ENCODE assay signal across 8 cellular contexts in the genomic region with DNA sequence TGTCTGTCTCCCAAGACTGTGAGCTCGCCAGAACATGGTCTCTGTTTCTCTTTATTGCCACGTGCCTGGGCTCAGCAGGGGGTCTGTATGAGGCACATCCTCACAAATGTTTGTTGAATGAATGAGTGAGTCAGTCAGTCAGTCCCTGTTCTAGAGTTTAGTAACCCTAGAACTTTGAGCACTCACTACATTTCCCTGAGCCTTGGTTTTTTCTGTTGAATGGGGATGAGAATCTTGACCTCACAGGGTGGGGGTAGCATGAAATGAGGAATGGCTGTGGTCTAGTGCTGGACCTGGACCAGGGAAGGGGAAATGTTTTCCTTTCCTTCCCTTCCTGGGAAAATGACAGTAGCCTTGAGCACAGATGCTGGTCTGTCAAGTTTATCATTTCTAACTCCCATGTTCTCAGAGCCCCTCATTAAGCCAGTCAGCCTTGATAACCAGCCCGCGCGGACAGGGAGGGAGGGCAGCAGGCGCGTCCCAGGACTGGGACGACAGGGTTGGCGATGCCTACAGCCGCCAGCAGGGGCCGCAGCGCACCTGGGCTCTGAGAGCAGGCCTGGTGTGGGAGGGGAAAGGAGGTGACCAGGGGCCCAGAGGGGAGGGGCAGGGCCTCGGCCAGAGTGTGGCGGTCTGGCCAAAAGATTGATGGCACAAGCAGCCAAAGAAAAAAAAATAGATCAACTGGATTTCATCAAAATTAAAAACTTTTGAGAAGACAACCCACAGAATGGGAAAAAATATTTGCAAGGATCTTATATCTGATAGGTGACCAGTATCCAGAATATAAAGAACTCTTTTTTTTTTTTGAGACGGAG. TPM values are rescaled to one million over a fixed set of nuclear protein-coding genes. Genes with fewer than 3 reads are reported as not detected.
DNase-seq lines count a peak whose midpoint lies in the region; ATAC-seq and TF ChIP-seq lines count a peak whose summit lies in the region.

No MANE protein-coding gene starts in this region.

- DNase-seq in AG08395 (ENCODE audit: low spot score), result peak; percentile 89
- DNase-seq in NCI-H524 (lab: John Stamatoyannopoulos, UW), result peak; percentile 47 to 80
- DNase-seq in activated CD4-positive, alpha-beta T cell treated with anti-CD3 and anti-CD28 coated beads, Interleukin-2, amount 50 U/mL, for 1 hour, result peak; percentile 67
- DNase-seq in dedifferentiated amniotic fluid mesenchymal stem cell (ENCODE audit: extremely low spot score), result peak; percentile 51
- DNase-seq in lower leg skin (ENCODE audit: low spot score in 2 of 2), result peak; percentile 60 to 96
- DNase-seq in stimulated activated CD4-positive, alpha-beta T cell treated with anti-CD3 and anti-CD28 coated beads, TNF-alpha, amount 100 ng/mL, for 24 hours (ENCODE audit: low read depth in 3 of 3), result peak; percentile 43 to 73 (median 52)

- TF ChIP-seq CTCF in lower leg skin (IDR thresholded peaks at IDR 0.05), result peak in 2 of 3 donors; percentile 38 to 83

- 4 to 5% methylated on average over 13 to 15 of the region's 15 CpGs for WGBS in lower leg skin, 2 donors

- no peak overlapping the region for H3K4me3 ChIP-seq in lower leg skin (ENCODE audit: low read depth, poor library complexity, severe bottlenecking)

- intact Hi-C loops in lower leg skin (cut with DNase I; ENCODE audit: low total_unique reads), result loop anchor here (5.0 to 10.0 kb wide), 2 partner anchors 142 to 805 kb away; no protein-coding TSS in a partner anchor

- no peak for TF ChIP-seq POLR2A in lower leg skin (IDR thresholded peaks at IDR 0.05)

- peak; percentile 42 for ATAC-seq in GM18519 (IDR thresholded peaks at IDR 0.05; ENCODE audit: low FRiP score, unreplicated experiment)
- ATAC-seq in HG03095 (IDR thresholded peaks at IDR 0.05; ENCODE audit: unreplicated experiment), result peak; percentile 90

RNA-seq across cellular contexts. Expression of gene WNK2, which starts 24.1 kb away (rescaled TPM):
- 10 to 100 TPM; 35.3 to 53.6 (median 42.6) TPM for total RNA-seq in lower leg skin

RNA-seq across cellular contexts. Expression of gene NINJ1, which starts 25.8 kb away (rescaled TPM):
- 100 to 1,000 TPM in 2 of 4 donors, 10 to 100 TPM in 2; 64.6 to 113 (median 94.8) TPM for total RNA-seq in lower leg skin
